ENCODE assay signal across 19 cellular contexts in genomic region chr9:37639874-37640273, GRCh38. TPM values are rescaled to one million over a fixed set of nuclear protein-coding genes. Genes with fewer than 3 reads are reported as not detected.
"Had no signal": no experiment of that assay in that cellular context is flagged by ENCODE, and none has a peak within 500 bp of the region (broad histone marks: within the 10 kb centered on the region; RNA-seq: fewer than 3 reads in every experiment).

No MANE protein-coding gene starts in this region.

- DNase-seq: esophagus squamous epithelium; head of caudate nucleus; kidney; left cardiac atrium; left ventricle myocardium superior; mesenchymal stem cell; midbrain; nucleus accumbens; ovary; right lobe of liver; stimulated activated naive CD4-positive, alpha-beta T cell; thyroid gland; upper lobe of right lung had no signal

- H3K9me3 ChIP-seq: esophagus squamous epithelium, ovary, prostate gland, right lobe of liver, thyroid gland, upper lobe of right lung, vagina had no signal

- H3K4me3 ChIP-seq: esophagus squamous epithelium, hepatocyte, lung, neural progenitor cell, ovary, prostate gland, right lobe of liver, thyroid gland, upper lobe of right lung, vagina had no signal

- ATAC-seq: left cardiac atrium; natural killer cell treated with Interleukin-12 subunit alpha and Interleukin-12 subunit beta and Interleukin-15 and Interleukin-18, amount 100 ng/mL, for 72 hours; right lobe of liver; upper lobe of right lung had no signal

- H3K9ac ChIP-seq: neural progenitor cell had no signal

- H3K27ac ChIP-seq: esophagus squamous epithelium, hepatocyte, neural progenitor cell, ovary, prostate gland, right lobe of liver, thyroid gland, upper lobe of right lung, vagina had no signal

- H2AFZ ChIP-seq: hepatocyte, neural progenitor cell had no signal

- H3K27me3 ChIP-seq: ovary, right lobe of liver, thyroid gland, vagina had no signal

- H3K4me2 ChIP-seq: hepatocyte, neural progenitor cell had no signal

- H3K79me2 ChIP-seq: hepatocyte had no signal

- H3K36me3 ChIP-seq: esophagus squamous epithelium, neural progenitor cell, ovary, prostate gland, right lobe of liver, thyroid gland, upper lobe of right lung, vagina had no signal

- H3K4me1 ChIP-seq: esophagus squamous epithelium, neural progenitor cell, prostate gland, right lobe of liver, thyroid gland, upper lobe of right lung, vagina had no signal

RNA-seq across cellular contexts. Expression of gene FRMPD1, which starts 10.9 kb away (rescaled TPM):
- total RNA-seq: natural killer cell treated with Interleukin-12 subunit alpha and Interleukin-12 subunit beta and Interleukin-15 and Interleukin-18, amount 100 ng/mL, for 72 hours; upper lobe of right lung had no signal
